ENCODE assay signal across 11 cellular contexts in the genomic region with DNA sequence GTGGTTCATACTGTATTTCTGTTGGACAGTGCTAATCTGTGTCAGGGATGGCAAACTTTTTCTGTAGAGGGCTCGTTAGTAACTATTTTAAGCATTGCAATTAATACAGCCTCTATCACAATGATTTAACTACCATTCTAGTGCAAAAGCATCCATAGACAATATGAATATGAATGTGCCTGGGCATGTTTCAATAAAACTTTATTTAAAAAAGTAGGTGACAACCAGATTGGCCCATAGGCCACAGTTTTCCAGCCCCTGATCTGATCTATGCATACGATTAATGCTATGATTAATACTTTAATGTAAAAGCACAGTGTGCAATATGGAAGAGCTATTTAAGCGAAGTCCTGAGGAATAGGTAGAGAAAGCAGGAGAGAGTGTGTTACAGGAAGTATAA. TPM values are rescaled to one million over a fixed set of nuclear protein-coding genes. Genes with fewer than 3 reads are reported as not detected.
"Had no signal": no experiment of that assay in that cellular context is flagged by ENCODE, and none has a peak within 500 bp of the region (broad histone marks: within the 10 kb centered on the region; RNA-seq: fewer than 3 reads in every experiment).

No MANE protein-coding gene starts in this region.

- H3K4me3 Mint-ChIP-seq: GM23338, H9, HFFc6 had no signal

- H3K27ac ChIP-seq: GM23248 had no signal

- H3K36me3 ChIP-seq: HAP-1 had no signal

- ATAC-seq: GM23338, HCT116 had no signal

- H3K4me1 Mint-ChIP-seq: GM23338, H9 had no signal

- H3K4me2 ChIP-seq: GM23338 had no signal

- H3K4me3 ChIP-seq: GM23248, GM23338, HAP-1 had no signal

- H2AFZ ChIP-seq: GM23248, GM23338 had no signal

- H3K9ac ChIP-seq: GM23248 had no signal

- H3K27ac Mint-ChIP-seq: GM23338, H9, HFFc6 had no signal

- H3K4me1 ChIP-seq: HAP-1 had no signal

- DNase-seq: GM23248, GOT3, H7, H9, HCEC 1CT, HFFc6 had no signal

- FAIRE-seq: H1, H54 had no signal

RNA-seq across cellular contexts. Expression of a gene that starts 29.6 kb away (rescaled TPM):
- total RNA-seq: GM23248, GM23338, H1, H7, H9 had no signal
- polyA plus RNA-seq: GM23248, GM23338, H1 had no signal
